Comparison of ENCODE assay signal across 9 cellular contexts in the genomic region with DNA sequence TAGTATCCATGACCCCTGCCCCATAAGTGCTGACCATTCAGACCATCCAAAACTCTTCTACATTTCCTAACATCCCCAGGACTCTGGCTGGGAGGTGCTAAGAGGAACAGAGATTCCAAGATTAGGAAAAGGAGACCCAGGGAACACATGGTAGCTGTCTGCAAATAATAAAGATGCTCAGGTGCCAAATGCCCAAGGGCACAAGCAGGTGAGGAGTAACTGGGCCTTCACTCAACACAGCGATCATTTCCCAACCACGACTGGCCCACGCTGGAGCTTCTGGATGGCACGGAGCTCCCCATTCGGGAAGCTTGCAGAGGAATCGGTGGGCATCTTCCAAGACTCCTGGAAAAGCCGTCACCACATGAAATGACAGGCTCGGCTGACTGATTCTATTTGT.
"Had no signal": no experiment of that assay in that cellular context is flagged by ENCODE, and none has a peak within 500 bp of the region (broad histone marks: within the 10 kb centered on the region; RNA-seq: fewer than 3 reads in every experiment).

No MANE protein-coding gene starts in this region.

- DNase-seq: IMR-90, KBM-7, KG1 had no signal

- H3K4me3 Mint-ChIP-seq: IgD-negative memory B cell had no signal

- H3K27ac Mint-ChIP-seq: IgD-negative memory B cell had no signal

- FAIRE-seq: HepG2, HTR-8/SVneo, K562 had no signal

- H3K4me2 ChIP-seq: KMS-11 had no signal

- H3K4me3 ChIP-seq: K562 had no signal

- H3K27ac ChIP-seq: HL-60, KMS-11 had no signal

- H3K4me1 Mint-ChIP-seq: IgD-negative memory B cell had no signal

- ATAC-seq: HepG2, K562 had no signal
